Comparison of ENCODE assay signal across 22 cellular contexts in the genomic region with DNA sequence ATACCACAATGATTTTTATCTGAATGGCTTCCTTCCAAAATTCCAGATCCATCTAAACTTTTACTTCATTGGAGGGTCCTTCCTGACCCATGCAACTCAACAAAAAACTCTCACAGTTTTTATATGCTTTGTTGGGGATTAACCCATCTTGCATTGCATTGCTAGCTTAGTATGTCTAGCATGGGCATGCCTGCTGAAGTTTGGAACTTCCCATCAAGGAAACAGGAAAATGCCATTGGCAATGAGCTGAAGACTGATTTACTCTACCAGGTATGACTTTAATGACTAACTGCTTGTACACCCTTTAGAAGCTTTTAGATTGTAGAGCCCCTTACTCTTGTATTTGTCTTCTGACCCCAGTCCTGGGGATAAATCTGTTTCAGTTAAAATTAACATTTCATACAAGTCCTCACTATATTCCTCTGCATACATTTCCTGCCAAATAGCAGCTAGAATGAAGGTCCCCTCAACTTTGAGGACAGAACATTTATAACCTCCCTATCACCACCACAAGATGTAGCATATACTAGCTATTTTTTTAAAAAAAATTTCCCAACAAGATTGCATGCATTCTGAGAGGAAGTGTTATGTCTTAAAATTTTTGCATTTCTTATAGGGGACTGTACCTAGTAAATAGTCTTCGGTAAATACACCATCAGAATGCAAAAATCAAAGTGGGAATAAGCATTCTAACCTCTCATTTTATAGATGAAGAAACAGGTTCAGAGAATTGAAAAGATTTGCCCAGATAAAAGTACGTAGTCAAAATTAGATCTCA. TPM values are rescaled to one million over a fixed set of nuclear protein-coding genes. Genes with fewer than 3 reads are reported as not detected.
"Had no signal": no experiment of that assay in that cellular context is flagged by ENCODE, and none has a peak within 500 bp of the region (broad histone marks: within the 10 kb centered on the region; RNA-seq: fewer than 3 reads in every experiment).

No MANE protein-coding gene starts in this region.

- DNase-seq: activated CD4-positive, alpha-beta T cell treated with anti-CD3 and anti-CD28 coated beads, Interleukin-2, amount 10 ng/mL, durations not matched to agents 24 days and 14 days; activated CD8-positive, alpha-beta memory T cell treated with anti-CD3 and anti-CD28 coated beads, Interleukin-2, amount 50 U/mL, for 48 hours; activated gamma-delta T cell; activated T-cell treated with anti-CD3 and anti-CD28 coated beads, Interleukin-2, amount 50 U/mL, for 48 hours; endodermal cell; erythroblast; heart right ventricle; posterior cingulate gyrus; retina; stimulated activated CD8-positive, alpha-beta memory T cell treated with anti-CD3 and anti-CD28 coated beads, Interleukin-4, amount 100 ng/mL, for 48 hours; stimulated activated naive CD8-positive, alpha-beta T cell treated with anti-CD3 and anti-CD28 coated beads, Interleukin-15, Interleukin-2, amounts not matched to agents 100 U/mL and 50 U/mL, for 24 hours; T1000; trophoblast cell had no signal

- H3K4me1 Mint-ChIP-seq: endodermal cell had no signal

- H3K4me3 ChIP-seq: ascending aorta, cardiac muscle cell, suprapubic skin had no signal

- H3K9me3 Mint-ChIP-seq: activated naive CD4-positive, alpha-beta T cell treated with anti-CD3 and anti-CD28 coated beads, Interleukin-2, amount 50 U/mL, for 24 hours had no signal

- H3K9me3 ChIP-seq: ascending aorta, heart right ventricle, suprapubic skin had no signal

- H3K27ac ChIP-seq: cardiac muscle cell had no signal

- H3K27me3 Mint-ChIP-seq: activated CD4-positive, alpha-beta T cell treated with anti-CD3 and anti-CD28 coated beads, Interleukin-2, amount 10 ng/mL, durations not matched to agents 24 days and 14 days; activated naive CD4-positive, alpha-beta T cell treated with anti-CD3 and anti-CD28 coated beads, Interleukin-2, amount 50 U/mL, for 24 hours had no signal

- H3K27me3 ChIP-seq: ascending aorta, cardiac muscle cell, suprapubic skin had no signal

- H3K4me3 Mint-ChIP-seq: activated CD4-positive, alpha-beta T cell treated with anti-CD3 and anti-CD28 coated beads, Interleukin-2, amount 10 ng/mL, durations not matched to agents 24 days and 14 days; activated naive CD4-positive, alpha-beta T cell treated with anti-CD3 and anti-CD28 coated beads, Interleukin-2, amount 50 U/mL, for 24 hours; endodermal cell; nephron had no signal

- H3K4me1 ChIP-seq: ascending aorta had no signal

- ATAC-seq: heart right ventricle; stimulated activated naive CD8-positive, alpha-beta T cell treated with anti-CD3 and anti-CD28 coated beads, Interleukin-15, Interleukin-2, amounts not matched to agents 100 U/mL and 50 U/mL, for 24 hours had no signal

- H3K36me3 ChIP-seq: ascending aorta, cardiac muscle cell, heart right ventricle, suprapubic skin had no signal

- H3K27ac Mint-ChIP-seq: activated naive CD4-positive, alpha-beta T cell treated with anti-CD3 and anti-CD28 coated beads, Interleukin-2, amount 50 U/mL, for 24 hours; endodermal cell had no signal

RNA-seq across cellular contexts. Expression of gene ATXN3L, which starts 52.5 kb away (rescaled TPM):
- total RNA-seq: activated CD4-positive, alpha-beta T cell treated with anti-CD3 and anti-CD28 coated beads, Interleukin-2, amount 10 ng/mL, durations not matched to agents 24 days and 14 days; ascending aorta; cardiac muscle cell; chondrocyte; dermis microvascular lymphatic vessel endothelial cell; endodermal cell; heart right ventricle; liver; suprapubic skin; T-helper 1 cell treated with Interleukin-12 subunit alpha and Interleukin-12 subunit beta and Interleukin-4 antibody, amounts not matched to agents 30 ng/mL and 1 ng/mL, for 36 hours had no signal
